Comparison of ENCODE assay signal across 33 cellular contexts in genomic region chr19:51031220-51031879, GRCh38. TPM values are rescaled to one million over a fixed set of nuclear protein-coding genes. Genes with fewer than 3 reads are reported as not detected.
"Had no signal": no experiment of that assay in that cellular context is flagged by ENCODE, and none has a peak within 500 bp of the region (broad histone marks: within the 10 kb centered on the region; RNA-seq: fewer than 3 reads in every experiment).

No MANE protein-coding gene starts in this region.

- ATAC-seq: activated CD8-positive, alpha-beta T cell treated with anti-CD3 and anti-CD28 coated beads for 36 hours; activated naive CD8-positive, alpha-beta T cell treated with anti-CD3 and anti-CD28 coated beads, Interleukin-2, amount 50 U/mL, for 24 hours; Panc1 had no signal

- H3K36me3 ChIP-seq: brain microvascular endothelial cell, SJSA1 had no signal

- H3K27me3 ChIP-seq: brain microvascular endothelial cell had no signal

- H3K27ac ChIP-seq: brain microvascular endothelial cell, SJSA1, VCaP had no signal

- H3K4me1 ChIP-seq: SJSA1 had no signal

- H3K9me3 ChIP-seq: SJSA1 had no signal

- DNase-seq: activated B cell treated with CpG ODN at 0.5 μM for 24 hours; activated CD4-positive, alpha-beta T cell treated with anti-CD3 and anti-CD28 coated beads, Interleukin-2, amount 10 ng/mL, durations not matched to agents 24 days and 14 days; activated CD4-positive, alpha-beta T cell treated with anti-CD3 and anti-CD28 coated beads, Interleukin-2, amount 50 U/mL, for 4 hours; activated CD8-positive, alpha-beta T cell treated with anti-CD3 and anti-CD28 coated beads for 36 hours; activated gamma-delta T cell; activated naive CD4-positive, alpha-beta T cell treated with Interleukin-2 at 50 U/mL for 16 hours; activated naive CD8-positive, alpha-beta T cell treated with anti-CD3 and anti-CD28 coated beads, Interleukin-2, amount 50 U/mL, for 24 hours; activated T-cell treated with anti-CD3 and anti-CD28 coated beads, Interleukin-2, amount 50 U/mL, for 1 hour; brain microvascular endothelial cell; central memory CD4-positive, alpha-beta T cell; Karpas-422; NCI-H1105 treated with DMSO at 0.1 percent for 48 hours; NCI-H1436; NCI-H1694; NCI-H1930; NCI-H2081 treated with DMSO at 0.1 percent for 48 hours; NCI-H345; NCI-H524 treated with DMSO at 0.1 percent for 48 hours; SHP77 treated with DMSO at 0.1 percent for 48 hours; SW 1271; T-helper 1 cell; T-helper 2 cell; T-helper 9 cell had no signal

- H3K4me3 ChIP-seq: SJSA1 had no signal

RNA-seq across cellular contexts. Expression of gene KLK12, which starts 3.5 kb away (rescaled TPM):
- total RNA-seq: activated B cell treated with CpG ODN at 0.5 μM for 24 hours; activated CD4-positive, alpha-beta T cell treated with anti-CD3 and anti-CD28 coated beads, Interleukin-2, amount 10 ng/mL, durations not matched to agents 24 days and 14 days; activated CD8-positive, alpha-beta memory T cell treated with anti-CD3 and anti-CD28 coated beads for 36 hours; activated CD8-positive, alpha-beta T cell treated with anti-CD3 and anti-CD28 coated beads for 36 hours; activated T-helper 2 cell treated with anti-CD3 and anti-CD28 coated beads, Interferon-gamma antibody, Interleukin-2, Interleukin-4, amounts not matched to agents 10 μg/mL and 5 μg/mL and 100 μg/mL, durations not matched to agents 14 hours and 24 hours and 36 hours; aorta; cerebellum; MCF 10A; NCI-H460; RPMI7951; SJSA1 had no signal
- polyA plus RNA-seq: aorta had no signal

RNA-seq across cellular contexts. Expression of gene KLK11, which starts 4.9 kb away (rescaled TPM):
- total RNA-seq: activated B cell treated with CpG ODN at 0.5 μM for 24 hours; activated CD4-positive, alpha-beta T cell treated with anti-CD3 and anti-CD28 coated beads, Interleukin-2, amount 10 ng/mL, durations not matched to agents 24 days and 14 days; activated CD8-positive, alpha-beta memory T cell treated with anti-CD3 and anti-CD28 coated beads for 36 hours; activated CD8-positive, alpha-beta T cell treated with anti-CD3 and anti-CD28 coated beads for 36 hours; activated T-helper 2 cell treated with anti-CD3 and anti-CD28 coated beads, Interferon-gamma antibody, Interleukin-2, Interleukin-4, amounts not matched to agents 10 μg/mL and 5 μg/mL and 100 μg/mL, durations not matched to agents 14 hours and 24 hours and 36 hours; aorta; cerebellum; MCF 10A; NCI-H460; RPMI7951; SJSA1 had no signal

RNA-seq across cellular contexts. Expression of gene KLK10, which starts 11.8 kb away (rescaled TPM):
- total RNA-seq: activated B cell treated with CpG ODN at 0.5 μM for 24 hours; activated CD4-positive, alpha-beta T cell treated with anti-CD3 and anti-CD28 coated beads, Interleukin-2, amount 10 ng/mL, durations not matched to agents 24 days and 14 days; activated CD8-positive, alpha-beta memory T cell treated with anti-CD3 and anti-CD28 coated beads for 36 hours; activated CD8-positive, alpha-beta T cell treated with anti-CD3 and anti-CD28 coated beads for 36 hours; activated T-helper 2 cell treated with anti-CD3 and anti-CD28 coated beads, Interferon-gamma antibody, Interleukin-2, Interleukin-4, amounts not matched to agents 10 μg/mL and 5 μg/mL and 100 μg/mL, durations not matched to agents 14 hours and 24 hours and 36 hours; aorta; MCF 10A; RPMI7951; SJSA1 had no signal

RNA-seq across cellular contexts. Expression of gene KLK8, which starts 29.9 kb away (rescaled TPM):
- total RNA-seq: activated B cell treated with CpG ODN at 0.5 μM for 24 hours; activated CD4-positive, alpha-beta T cell treated with anti-CD3 and anti-CD28 coated beads, Interleukin-2, amount 10 ng/mL, durations not matched to agents 24 days and 14 days; activated CD8-positive, alpha-beta memory T cell treated with anti-CD3 and anti-CD28 coated beads for 36 hours; activated CD8-positive, alpha-beta T cell treated with anti-CD3 and anti-CD28 coated beads for 36 hours; activated T-helper 2 cell treated with anti-CD3 and anti-CD28 coated beads, Interferon-gamma antibody, Interleukin-2, Interleukin-4, amounts not matched to agents 10 μg/mL and 5 μg/mL and 100 μg/mL, durations not matched to agents 14 hours and 24 hours and 36 hours; aorta; cerebellum; MCF 10A; NCI-H460; RPMI7951; SJSA1 had no signal
- polyA plus RNA-seq: aorta had no signal

RNA-seq across cellular contexts. Expression of gene KLK13, which starts 33.5 kb away (rescaled TPM):
- total RNA-seq: activated B cell treated with CpG ODN at 0.5 μM for 24 hours; activated CD4-positive, alpha-beta T cell treated with anti-CD3 and anti-CD28 coated beads, Interleukin-2, amount 10 ng/mL, durations not matched to agents 24 days and 14 days; activated CD8-positive, alpha-beta memory T cell treated with anti-CD3 and anti-CD28 coated beads for 36 hours; activated CD8-positive, alpha-beta T cell treated with anti-CD3 and anti-CD28 coated beads for 36 hours; activated T-helper 2 cell treated with anti-CD3 and anti-CD28 coated beads, Interferon-gamma antibody, Interleukin-2, Interleukin-4, amounts not matched to agents 10 μg/mL and 5 μg/mL and 100 μg/mL, durations not matched to agents 14 hours and 24 hours and 36 hours; aorta; cerebellum; MCF 10A; NCI-H460; RPMI7951; SJSA1 had no signal
